20 cellular contexts compared by ENCODE assay signal in genomic region chr11:96145163-96145585, GRCh38.
A peak's percentile ranks its signal among the peaks of the same experiment; 100 is the strongest.
DNase-seq lines count a peak whose midpoint lies in the region; TF ChIP-seq lines count a peak whose summit lies in the region.
"Had no signal": no experiment of that assay in that cellular context is flagged by ENCODE, and none has a peak within 500 bp of the region (broad histone marks: within the 10 kb centered on the region; RNA-seq: fewer than 3 reads in every experiment).

No MANE protein-coding gene starts in this region.

- H3K36me3 ChIP-seq in SK-N-SH (replicated peaks in 1 of 2; ENCODE audit: control insufficient read depth in 1 of 2, insufficient read depth in 2 of 2, low read length in 1 of 2) (peaks cover 3 to 10% of the 10 kb centered on the region in 2 experiments), urinary bladder (ENCODE audit: insufficient read depth) (peaks cover 2% of the 10 kb centered on the region)

- no peaks in the 10 kb centered on the region for H3K9me3 ChIP-seq in SK-N-SH

- no peak overlapping the region for H2AFZ ChIP-seq in SK-N-SH (ENCODE audit: low read depth)

- peaks cover 56% of the 10 kb centered on the region for H3F3A ChIP-seq in SK-N-SH (replicated peaks; ENCODE audit: insufficient read depth)

- POLR2A ChIA-PET in SK-N-SH (lab: Yijun Ruan, JAX): no interaction called here

- H3K4me3 ChIP-seq in SK-N-SH (ENCODE audit: low read depth in 2 of 2, low read length in 1 of 2) (no peak overlapping the region), fibroblast of villous mesenchyme (ENCODE audit: low read depth, low read length) (no peak overlapping the region), urinary bladder (ENCODE audit: low read depth, low read length) (no peak overlapping the region), dorsolateral prefrontal cortex (no peak overlapping the region)

- H3K9me3 Mint-ChIP-seq in activated naive CD4-positive, alpha-beta T cell treated with anti-CD3 and anti-CD28 coated beads, Interleukin-2, amount 50 U/mL, for 24 hours: no peaks in the 10 kb centered on the region
- H3K9me3 Mint-ChIP-seq in activated naive CD4-positive, alpha-beta T cell treated with anti-CD3 and anti-CD28 coated beads, Interleukin-2, amount 10 ng/mL, durations not matched to agents 7 days and 5 days: no peaks in the 10 kb centered on the region
- H3K9me3 Mint-ChIP-seq: natural killer cell treated with Interleukin-12 subunit alpha and Interleukin-12 subunit beta and Interleukin-15 and Interleukin-18, amount 100 ng/mL, for 72 hours; stimulated activated memory B cell treated with anti-CD40 and anti-IgM and Interleukin-4, amounts not matched to agents 10 μg/mL and 1 μg/mL and 100 μg/mL, for 72 hours; T-helper 2 cell treated with Interferon-gamma antibody and Interleukin-4, amounts not matched to agents 5 μg/mL and 100 μg/mL, for 36 hours had no signal

- peak overlapping the region; percentile 6; the same call in 1 of the 2 replicates for H3K9ac ChIP-seq in SK-N-SH

- CTCF ChIA-PET in activated naive CD4-positive, alpha-beta T cell treated with anti-CD3 and anti-CD28 coated beads, Interleukin-2, amount 10 ng/mL, durations not matched to agents 7 days and 5 days (lab: Charles Lee): no interaction called here
- CTCF ChIA-PET in SK-N-SH (lab: Yijun Ruan, JAX): interaction anchor here (2.0 kb wide), 1 partner anchor 18 kb away, joined by 5 read pairs; no protein-coding TSS in a partner anchor

- H3K4me1 Mint-ChIP-seq in activated naive CD4-positive, alpha-beta T cell treated with anti-CD3 and anti-CD28 coated beads, Interleukin-2, amount 50 U/mL, for 24 hours: peaks cover 79% of the 10 kb centered on the region
- H3K4me1 Mint-ChIP-seq in activated naive CD4-positive, alpha-beta T cell treated with anti-CD3 and anti-CD28 coated beads, Interleukin-2, amount 10 ng/mL, durations not matched to agents 7 days and 5 days: peaks cover 18% of the 10 kb centered on the region

- H3K79me2 ChIP-seq in SK-N-SH (ENCODE audit: insufficient read depth): peaks cover 73% of the 10 kb centered on the region

- H3K27me3 Mint-ChIP-seq in activated naive CD4-positive, alpha-beta T cell treated with anti-CD3 and anti-CD28 coated beads, Interleukin-2, amount 50 U/mL, for 24 hours: no peaks in the 10 kb centered on the region
- H3K27me3 Mint-ChIP-seq in activated naive CD4-positive, alpha-beta T cell treated with anti-CD3 and anti-CD28 coated beads, Interleukin-2, amount 10 ng/mL, durations not matched to agents 7 days and 5 days: no peaks in the 10 kb centered on the region
- H3K27me3 Mint-ChIP-seq: natural killer cell treated with Interleukin-12 subunit alpha and Interleukin-12 subunit beta and Interleukin-15 and Interleukin-18, amount 100 ng/mL, for 72 hours; stimulated activated memory B cell treated with anti-CD40 and anti-IgM and Interleukin-4, amounts not matched to agents 10 μg/mL and 1 μg/mL and 100 μg/mL, for 72 hours had no signal

- H4K20me1 ChIP-seq in SK-N-SH (ENCODE audit: insufficient read depth): no peaks in the 10 kb centered on the region

- H3K4me3 Mint-ChIP-seq in activated naive CD4-positive, alpha-beta T cell treated with anti-CD3 and anti-CD28 coated beads, Interleukin-2, amount 50 U/mL, for 24 hours: no peak overlapping the region
- no peak overlapping the region for H3K4me3 Mint-ChIP-seq in activated naive CD4-positive, alpha-beta T cell treated with anti-CD3 and anti-CD28 coated beads, Interleukin-2, amount 10 ng/mL, durations not matched to agents 7 days and 5 days
- H3K4me3 Mint-ChIP-seq: natural killer cell treated with Interleukin-12 subunit alpha and Interleukin-12 subunit beta and Interleukin-15 and Interleukin-18, amount 100 ng/mL, for 72 hours; stimulated activated memory B cell treated with anti-CD40 and anti-IgM and Interleukin-4, amounts not matched to agents 10 μg/mL and 1 μg/mL and 100 μg/mL, for 72 hours; T-helper 2 cell treated with Interferon-gamma antibody and Interleukin-4, amounts not matched to agents 5 μg/mL and 100 μg/mL, for 36 hours had no signal

- peak overlapping the region; percentile 37; the same call in 1 of the 2 replicates for H3K4me2 ChIP-seq in SK-N-SH

- no peak for TF ChIP-seq RAD21 in SK-N-SH (IDR thresholded peaks at IDR 0.05; ENCODE audit: low read length)

- peaks cover 14% of the 10 kb centered on the region for H3K36me3 Mint-ChIP-seq in activated naive CD4-positive, alpha-beta T cell treated with anti-CD3 and anti-CD28 coated beads, Interleukin-2, amount 50 U/mL, for 24 hours
- H3K36me3 Mint-ChIP-seq in activated naive CD4-positive, alpha-beta T cell treated with anti-CD3 and anti-CD28 coated beads, Interleukin-2, amount 10 ng/mL, durations not matched to agents 7 days and 5 days: peaks cover 21% of the 10 kb centered on the region
- H3K36me3 Mint-ChIP-seq: natural killer cell treated with Interleukin-12 subunit alpha and Interleukin-12 subunit beta and Interleukin-15 and Interleukin-18, amount 100 ng/mL, for 72 hours had no signal

- no peaks in the 10 kb centered on the region for H3K9me2 ChIP-seq in SK-N-SH

- no peak for TF ChIP-seq CTCF in SK-N-SH (IDR thresholded peaks at IDR 0.05)
- TF ChIP-seq CTCF in fibroblast of villous mesenchyme (IDR thresholded peaks at IDR 0.05; ENCODE audit: insufficient read depth, low read depth, low read length): no peak
- TF ChIP-seq CTCF in dorsolateral prefrontal cortex (IDR thresholded peaks at IDR 0.05 in 54 of 56, conservative IDR thresholded peaks at IDR 0.05 in 2 of 56; ENCODE audit: low read depth in 1 of 56, partially characterized antibody in 56 of 56): no peak

- H3K27ac ChIP-seq in SK-N-SH (ENCODE audit: low read depth in 2 of 2, low read length in 1 of 2): peak overlapping the region; percentile 90 to 99
- H3K27ac ChIP-seq in urinary bladder (ENCODE audit: low read depth): peak overlapping the region; percentile 38
- no peak overlapping the region for H3K27ac ChIP-seq in dorsolateral prefrontal cortex
- H3K27ac ChIP-seq: foreskin keratinocyte, HL-60 had no signal

- intact Hi-C loops in dorsolateral prefrontal cortex (cut with DNase I): no loop called here

- H3K4me1 ChIP-seq in SK-N-SH (ENCODE audit: control insufficient read depth in 1 of 2, insufficient read depth in 2 of 2, low read depth in 1 of 2, low read length in 1 of 2) (peaks cover 2 to 79% of the 10 kb centered on the region in 2 experiments), urinary bladder (ENCODE audit: insufficient read depth) (no peaks in the 10 kb centered on the region)

- H3K27ac Mint-ChIP-seq in activated naive CD4-positive, alpha-beta T cell treated with anti-CD3 and anti-CD28 coated beads, Interleukin-2, amount 50 U/mL, for 24 hours: peak overlapping the region; percentile 5
- H3K27ac Mint-ChIP-seq in activated naive CD4-positive, alpha-beta T cell treated with anti-CD3 and anti-CD28 coated beads, Interleukin-2, amount 10 ng/mL, durations not matched to agents 7 days and 5 days: no peak overlapping the region
- H3K27ac Mint-ChIP-seq: stimulated activated memory B cell treated with anti-CD40 and anti-IgM and Interleukin-4, amounts not matched to agents 10 μg/mL and 1 μg/mL and 100 μg/mL, for 72 hours; T-helper 2 cell treated with Interferon-gamma antibody and Interleukin-4, amounts not matched to agents 5 μg/mL and 100 μg/mL, for 36 hours had no signal

- H3K27me3 ChIP-seq in SK-N-SH (ENCODE audit: insufficient read depth): no peaks in the 10 kb centered on the region
- no peaks in the 10 kb centered on the region for H3K27me3 ChIP-seq in dorsolateral prefrontal cortex
- H3K27me3 ChIP-seq: foreskin keratinocyte had no signal

- TF ChIP-seq EP300 in SK-N-SH (IDR thresholded peaks at IDR 0.05; ENCODE audit: borderline replicate concordance in 1 of 2, low read depth in 1 of 2, low read length in 1 of 2): peak in 1 of 2 experiments; percentile 96; a peak in 2 of 4 replicates

- no peak for DNase-seq in activated naive CD4-positive, alpha-beta T cell treated with anti-CD3 and anti-CD28 coated beads, Interleukin-2, amount 10 ng/mL, durations not matched to agents 7 days and 5 days
- DNase-seq in SK-N-SH (no peak), fibroblast of villous mesenchyme (ENCODE audit: low read depth) (peak; percentile 95), NCI-H748 (lab: John Stamatoyannopoulos, UW; ENCODE audit: unreplicated experiment) (no peak), dorsolateral prefrontal cortex (no peak), kidney tubule cell (ENCODE audit: low spot score) (no peak)
- DNase-seq: activated CD4-positive, alpha-beta T cell treated with anti-CD3 and anti-CD28 coated beads, Interleukin-2, amount 50 U/mL, for 48 hours; effector CD8-positive, alpha-beta T cell; HCEC 1CT; NCI-H2029 treated with DMSO at 0.1 percent for 48 hours; NCI-H748 treated with DMSO at 0.1 percent for 48 hours; retina; Right ventricle myocardium superior had no signal

- WGBS in SK-N-SH (ENCODE audit: low lambda C conversion rate): 8% methylated on average over 4 of the region's 4 CpGs
- 35% methylated on average over 4 of the region's 4 CpGs for WGBS in urinary bladder

TF ChIP-seq in SK-N-SH, 30 proteins besides CTCF, POLR2A, EP300 and RAD21 (continues in another document):
- TF ChIP-seq RCOR1 (IDR thresholded peaks at IDR 0.05; ENCODE audit: low read length): no peak
- no peak for TF ChIP-seq USF2 (IDR thresholded peaks at IDR 0.05; ENCODE audit: borderline replicate concordance, low read depth, low read length)
- TF ChIP-seq GATA2 (CRISPR knock-in tag; IDR thresholded peaks at IDR 0.05): no peak
- no peak for TF ChIP-seq NRF1 (IDR thresholded peaks at IDR 0.05; ENCODE audit: low read depth, low read length)
- peak; percentile 91 for TF ChIP-seq JUND (IDR thresholded peaks at IDR 0.05)
- TF ChIP-seq FOXJ3 (CRISPR knock-in tag; IDR thresholded peaks at IDR 0.05): no peak
- TF ChIP-seq TCF12 (IDR thresholded peaks at IDR 0.05): peak; percentile 92
- TF ChIP-seq POLR2AphosphoS5 (IDR thresholded peaks at IDR 0.05; ENCODE audit: low read depth, low read length): peak; percentile 70
- TF ChIP-seq PBX3 (IDR thresholded peaks at IDR 0.05): peak; percentile 89

Comparison
In these comparisons a context has a peak if more than half of its experiments do, and no peak if none do; other contexts are left out.
1. H3K27ac ChIP-seq: peak in SK-N-SH (2 of 2) and urinary bladder (single experiment); none in dorsolateral prefrontal cortex (0 of 59).